ENCODE assay signal across 26 cellular contexts in the genomic region with DNA sequence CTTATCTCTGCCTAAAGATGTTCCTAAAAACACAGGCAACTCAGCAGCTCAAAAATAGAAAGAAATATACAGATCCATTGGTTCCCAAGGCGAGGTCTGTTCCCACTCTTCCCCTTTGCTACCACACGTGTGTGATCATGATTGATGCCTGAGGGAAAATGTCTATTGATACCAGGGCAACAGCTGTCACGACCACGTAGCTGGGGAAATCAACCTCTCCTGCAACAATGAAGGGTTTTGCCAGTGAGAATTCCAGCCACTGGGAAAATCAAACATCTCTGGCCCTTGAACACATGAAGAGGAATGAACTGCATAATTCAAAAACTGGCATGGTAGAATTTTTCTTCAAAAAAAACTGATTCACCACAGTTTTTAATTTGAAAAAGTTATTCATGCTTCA.
"Had no signal": no experiment of that assay in that cellular context is flagged by ENCODE, and none has a peak within 500 bp of the region (broad histone marks: within the 10 kb centered on the region; RNA-seq: fewer than 3 reads in every experiment).

No MANE protein-coding gene starts in this region.

- H3K9me3 Mint-ChIP-seq: activated CD4-positive, alpha-beta memory T cell treated with anti-CD3 and anti-CD28 coated beads, Interleukin-2, amount 10 ng/mL, durations not matched to agents 7 days and 5 days; activated CD4-positive, alpha-beta T cell treated with anti-CD3 and anti-CD28 coated beads, Interleukin-2, amount 10 ng/mL, durations not matched to agents 24 days and 14 days; brain; T-helper 2 cell treated with Interferon-gamma antibody and Interleukin-4, amounts not matched to agents 5 μg/mL and 100 μg/mL, for 36 hours had no signal

- H3K9me3 ChIP-seq: lower lobe of right lung, mucosa of descending colon, right atrium auricular region, tibial artery had no signal

- H3K27ac Mint-ChIP-seq: activated CD4-positive, alpha-beta memory T cell treated with anti-CD3 and anti-CD28 coated beads, Interleukin-2, amount 10 ng/mL, durations not matched to agents 7 days and 5 days; activated CD4-positive, alpha-beta T cell treated with anti-CD3 and anti-CD28 coated beads, Interleukin-2, amount 10 ng/mL, durations not matched to agents 24 days and 14 days; activated naive CD8-positive, alpha-beta T cell treated with anti-CD3 and anti-CD28 coated beads, Interleukin-2, amount 50 U/mL, for 24 hours; activated T-cell treated with anti-CD3 and anti-CD28 coated beads, Interleukin-2, amount 50 U/mL, for 72 hours; dendritic cell treated with granulocyte-macrophage colony-stimulating factor and Interleukin-4, amounts not matched to agents 40 ng/mL and 50 ng/mL, for 4 days; progenitor cell of endocrine pancreas; T-helper 2 cell treated with Interferon-gamma antibody and Interleukin-4, amounts not matched to agents 5 μg/mL and 100 μg/mL, for 36 hours had no signal

- H3K27me3 ChIP-seq: foreskin keratinocyte, right atrium auricular region, tibial artery had no signal

- H3K36me3 ChIP-seq: right atrium auricular region, tibial artery had no signal

- H3K4me3 Mint-ChIP-seq: activated CD4-positive, alpha-beta memory T cell treated with anti-CD3 and anti-CD28 coated beads, Interleukin-2, amount 10 ng/mL, durations not matched to agents 7 days and 5 days; activated CD4-positive, alpha-beta T cell treated with anti-CD3 and anti-CD28 coated beads, Interleukin-2, amount 10 ng/mL, durations not matched to agents 24 days and 14 days; activated naive CD8-positive, alpha-beta T cell treated with anti-CD3 and anti-CD28 coated beads, Interleukin-2, amount 50 U/mL, for 24 hours; activated T-cell treated with anti-CD3 and anti-CD28 coated beads, Interleukin-2, amount 50 U/mL, for 72 hours; brain; dendritic cell treated with granulocyte-macrophage colony-stimulating factor and Interleukin-4, amounts not matched to agents 40 ng/mL and 50 ng/mL, for 4 days; naive thymus-derived CD4-positive, alpha-beta T cell; T-helper 2 cell treated with Interferon-gamma antibody and Interleukin-4, amounts not matched to agents 5 μg/mL and 100 μg/mL, for 36 hours had no signal

- H3K27ac ChIP-seq: foreskin keratinocyte, lower lobe of right lung, right atrium auricular region, tibial artery, VCaP had no signal

- H3K27me3 Mint-ChIP-seq: activated CD4-positive, alpha-beta memory T cell treated with anti-CD3 and anti-CD28 coated beads, Interleukin-2, amount 10 ng/mL, durations not matched to agents 7 days and 5 days; activated CD4-positive, alpha-beta T cell treated with anti-CD3 and anti-CD28 coated beads, Interleukin-2, amount 10 ng/mL, durations not matched to agents 24 days and 14 days; activated naive CD8-positive, alpha-beta T cell treated with anti-CD3 and anti-CD28 coated beads, Interleukin-2, amount 50 U/mL, for 24 hours; brain; dendritic cell treated with granulocyte-macrophage colony-stimulating factor and Interleukin-4, amounts not matched to agents 40 ng/mL and 50 ng/mL, for 4 days; naive thymus-derived CD4-positive, alpha-beta T cell; progenitor cell of endocrine pancreas had no signal

- DNase-seq: activated CD4-positive, alpha-beta memory T cell treated with anti-CD3 and anti-CD28 coated beads, Interleukin-2, amount 10 ng/mL, durations not matched to agents 7 days and 5 days; activated CD4-positive, alpha-beta T cell treated with anti-CD3 and anti-CD28 coated beads, Interleukin-2, amount 10 ng/mL, durations not matched to agents 24 days and 14 days; activated effector memory CD4-positive, alpha-beta T cell treated with anti-CD3 and anti-CD28 coated beads, Interleukin-2, amount 50 U/mL, for 16 hours; activated naive CD4-positive, alpha-beta T cell treated with anti-CD3 and anti-CD28 coated beads, Interleukin-2, amount 50 U/mL, for 16 hours; activated naive CD8-positive, alpha-beta T cell treated with anti-CD3 and anti-CD28 coated beads, Interleukin-2, amount 50 U/mL, for 24 hours; activated T-cell treated with anti-CD3 and anti-CD28 coated beads, Interleukin-2, amount 50 U/mL, for 72 hours; anterior cingulate cortex; effector CD8-positive, alpha-beta T cell; foreskin keratinocyte; kidney; lower lobe of right lung; mesendoderm; mucosa of descending colon; naive thymus-derived CD4-positive, alpha-beta T cell; stimulated activated CD4-positive, alpha-beta T cell treated with anti-CD3 and anti-CD28 coated beads, Interleukin-12 subunit alpha, Interleukin-12 subunit beta, amount 100 ng/mL, for 4 hours; stimulated activated CD4-positive, alpha-beta T cell treated with anti-CD3 and anti-CD28 coated beads, Interleukin-4, amount 100 ng/mL, for 4 hours; stimulated activated naive CD8-positive, alpha-beta T cell treated with anti-CD3 and anti-CD28 coated beads, Interleukin-15, Interleukin-2, amounts not matched to agents 100 U/mL and 50 U/mL, for 24 hours; tibial artery had no signal

- H3K4me3 ChIP-seq: lower lobe of right lung, mucosa of descending colon, right atrium auricular region, tibial artery had no signal

- ATAC-seq: activated CD4-positive, CD25-positive, alpha-beta regulatory T cell treated with anti-CD3 and anti-CD28 coated beads, Interleukin-2, amount 50 U/mL, for 24 hours; activated naive CD8-positive, alpha-beta T cell treated with anti-CD3 and anti-CD28 coated beads, Interleukin-2, amount 50 U/mL, for 24 hours; activated T-cell treated with anti-CD3 and anti-CD28 coated beads, Interleukin-2, amount 50 U/mL, for 72 hours; foreskin keratinocyte; left lobe of liver; lower lobe of right lung; mucosa of descending colon; naive thymus-derived CD4-positive, alpha-beta T cell; stimulated activated naive CD8-positive, alpha-beta T cell treated with anti-CD3 and anti-CD28 coated beads, Interleukin-15, Interleukin-2, amounts not matched to agents 100 U/mL and 50 U/mL, for 24 hours had no signal

- H3K36me3 Mint-ChIP-seq: brain had no signal

- H3K4me1 ChIP-seq: foreskin keratinocyte, lower lobe of right lung, right atrium auricular region, tibial artery had no signal
